Comparison of ENCODE assay signal across 2 cellular contexts in the genomic region with DNA sequence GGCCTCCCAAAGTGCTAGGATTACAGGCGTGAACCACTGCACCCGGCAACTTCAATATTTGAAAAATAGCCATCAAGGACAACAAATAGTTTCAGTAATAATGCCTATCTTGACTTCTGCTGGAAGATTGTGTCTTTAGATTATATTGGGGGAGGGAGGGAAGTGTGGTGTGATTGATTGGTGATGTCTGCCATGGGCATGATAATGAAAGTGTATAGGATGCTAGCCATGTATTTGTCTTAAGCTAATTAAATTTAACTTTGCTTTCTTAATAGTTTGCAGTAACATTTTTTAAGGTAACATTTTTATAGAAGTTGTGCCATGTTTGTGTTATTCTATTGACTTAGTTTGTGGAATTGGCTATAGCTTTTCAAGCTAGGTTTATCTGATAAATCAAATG.
A peak's percentile ranks its signal among the peaks of the same experiment; 100 is the strongest.
TF ChIP-seq lines count a peak whose summit lies in the region.

No MANE protein-coding gene starts in this region.

TF ChIP-seq in GM12878, 131 proteins besides CTCF, POLR2A, EP300 and RAD21:
- TF ChIP-seq TAF1 (IDR thresholded peaks at IDR 0.05; ENCODE audit: borderline replicate concordance, low read depth, low read length), result no peak
- no peak for TF ChIP-seq RFX5 (IDR thresholded peaks at IDR 0.05; ENCODE audit: low read depth, low read length)
- peak; percentile 58 for TF ChIP-seq PKNOX1 (IDR thresholded peaks at IDR 0.05)
- TF ChIP-seq ZNF622 (IDR thresholded peaks at IDR 0.05), result no peak
- TF ChIP-seq NR2C2 (IDR thresholded peaks at IDR 0.05; ENCODE audit: borderline replicate concordance, control insufficient read depth, insufficient read length, low read depth), result no peak
- TF ChIP-seq HDGF (IDR thresholded peaks at IDR 0.05), result no peak
- TF ChIP-seq, protein P1, sequence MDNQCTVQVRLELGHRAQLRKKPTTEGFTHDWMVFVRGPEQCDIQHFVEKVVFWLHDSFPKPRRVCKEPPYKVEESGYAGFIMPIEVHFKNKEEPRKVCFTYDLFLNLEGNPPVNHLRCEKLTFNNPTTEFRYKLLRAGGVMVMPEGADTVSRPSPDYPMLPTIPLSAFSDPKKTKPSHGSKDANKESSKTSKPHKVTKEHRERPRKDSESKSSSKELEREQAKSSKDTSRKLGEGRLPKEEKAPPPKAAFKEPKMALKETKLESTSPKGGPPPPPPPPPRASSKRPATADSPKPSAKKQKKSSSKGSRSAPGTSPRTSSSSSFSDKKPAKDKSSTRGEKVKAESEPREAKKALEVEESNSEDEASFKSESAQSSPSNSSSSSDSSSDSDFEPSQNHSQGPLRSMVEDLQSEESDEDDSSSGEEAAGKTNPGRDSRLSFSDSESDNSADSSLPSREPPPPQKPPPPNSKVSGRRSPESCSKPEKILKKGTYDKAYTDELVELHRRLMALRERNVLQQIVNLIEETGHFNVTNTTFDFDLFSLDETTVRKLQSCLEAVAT (IDR thresholded peaks at IDR 0.05), result peak; percentile 96
- no peak for TF ChIP-seq TARDBP (IDR thresholded peaks at IDR 0.05; ENCODE audit: borderline replicate concordance)

TF ChIP-seq in neural cell, 6 proteins besides CTCF, POLR2A, EP300 and RAD21:
- no peak for TF ChIP-seq MXI1 (conservative IDR thresholded peaks at IDR 0.05; ENCODE audit: poor library complexity, severe bottlenecking)
TF ChIP-seq in neural cell: peak in this region for 0.
